In genomic region chr3:40237892-40238571, GRCh38 we compare ENCODE assay signal across 12 cellular contexts.
DNase-seq lines count a peak whose midpoint lies in the region; ATAC-seq and TF ChIP-seq lines count a peak whose summit lies in the region.
"Had no signal": no experiment of that assay in that cellular context is flagged by ENCODE, and none has a peak within 500 bp of the region (broad histone marks: within the 10 kb centered on the region; RNA-seq: fewer than 3 reads in every experiment).

No MANE protein-coding gene starts in this region.

- TF ChIP-seq CTCF in astrocyte of the cerebellum (IDR thresholded peaks at IDR 0.05; ENCODE audit: low read depth, low read length, missing control alignments) (peak; percentile 46), heart left ventricle (IDR thresholded peaks at IDR 0.05) (peak in 10 of 12 donors; percentile 25 to 52 (median 38)), osteoblast (IDR thresholded peaks at IDR 0.05; ENCODE audit: extremely low read depth, low read depth, low read length) (peak; percentile 26), lower leg skin (IDR thresholded peaks at IDR 0.05) (no peak)

- H3K4me3 Mint-ChIP-seq in effector memory CD8-positive, alpha-beta T cell: no peak overlapping the region

- no peaks in the 10 kb centered on the region for H3K36me3 ChIP-seq in heart left ventricle
- H3K36me3 ChIP-seq in osteoblast (ENCODE audit: insufficient read depth, low read length): no peaks in the 10 kb centered on the region

- in situ Hi-C loops in G401 (cut with HindIII; ENCODE audit: low sequenced_read_pairs) (no loop called here), astrocyte of the cerebellum (cut with HindIII; ENCODE audit: low sequenced_read_pairs) (no loop called here)

- no peaks in the 10 kb centered on the region for H4K20me1 ChIP-seq in osteoblast (ENCODE audit: insufficient read depth, low read length)

- TF ChIP-seq POLR2A in heart left ventricle (IDR thresholded peaks at IDR 0.05) (no peak), lower leg skin (IDR thresholded peaks at IDR 0.05) (no peak)

- H3K27me3 ChIP-seq in heart left ventricle: no peaks in the 10 kb centered on the region
- H3K27me3 ChIP-seq in osteoblast (ENCODE audit: insufficient read depth, low read length): no peaks in the 10 kb centered on the region

- WGBS in heart left ventricle, 4 donors: 46 to 51% (median 50%) methylated on average over 8 of the region's 8 CpGs
- WGBS in lower leg skin, 2 donors: 69 to 80% methylated on average over 8 of the region's 8 CpGs

- H3K4me3 ChIP-seq in astrocyte of the cerebellum (ENCODE audit: low read depth, low read length) (no peak overlapping the region), heart left ventricle (no peak overlapping the region), osteoblast (ENCODE audit: insufficient read depth, low read length) (no peak overlapping the region), lower leg skin (ENCODE audit: low read depth, poor library complexity, severe bottlenecking) (no peak overlapping the region)
- H3K4me3 ChIP-seq: skin epidermis had no signal

- H3K36me3 Mint-ChIP-seq in effector memory CD8-positive, alpha-beta T cell (ENCODE audit: insufficient read depth): no peaks in the 10 kb centered on the region

- H3K27ac Mint-ChIP-seq in effector memory CD8-positive, alpha-beta T cell: no peak overlapping the region

- no peak overlapping the region for H2AFZ ChIP-seq in osteoblast (ENCODE audit: low read length)

- intact Hi-C loops in heart left ventricle (cut with DNase I) (loop anchor here in 3 of 10 donors (1.0 to 5.0 kb wide), 2 partner anchors 69 to 71 kb away; partner anchors contain the start of gene EIF1B (in 3 of the 3)), lower leg skin (cut with DNase I; ENCODE audit: low total_unique reads) (no loop called here)

- no peak overlapping the region for H3K4me2 ChIP-seq in osteoblast (ENCODE audit: insufficient read depth, low read length)

- ATAC-seq in heart left ventricle: peak; percentile 92 to 96 (median 94)
- ATAC-seq in effector memory CD8-positive, alpha-beta T cell (replicated peaks): no peak

- H3K9me3 Mint-ChIP-seq in effector memory CD8-positive, alpha-beta T cell: no peaks in the 10 kb centered on the region

- peak; percentile 34 for DNase-seq in G401 (ENCODE audit: low spot score)
- no peak for DNase-seq in astrocyte of the cerebellum (ENCODE audit: low read depth)
- DNase-seq in heart left ventricle: peak in 4 of 5 donors; percentile 19 to 51 (median 34)
- no peak for DNase-seq in osteoblast (ENCODE audit: insufficient read length, low spot score, missing footprints)
- DNase-seq in effector memory CD8-positive, alpha-beta T cell: no peak
- no peak for DNase-seq in nucleus accumbens (lab: John Stamatoyannopoulos, UW)
- DNase-seq in NCI-H1417 treated with DMSO at 0.1 percent for 48 hours (lab: John Stamatoyannopoulos, UW): no peak
- DNase-seq in lower leg skin (ENCODE audit: low spot score in 2 of 2): no peak
- DNase-seq: cerebellar nuclear complex, DMS53, NCI-H2171 had no signal

- peaks cover 0 to 12% (median 0%) of the 10 kb centered on the region in 12 donors for H3K4me1 ChIP-seq in heart left ventricle
- no peaks in the 10 kb centered on the region for H3K4me1 ChIP-seq in osteoblast (ENCODE audit: insufficient read depth, low read length)

- H3K4me1 Mint-ChIP-seq in effector memory CD8-positive, alpha-beta T cell (ENCODE audit: low read depth in 2 of 2): no peaks in the 10 kb centered on the region

- H3K27ac ChIP-seq in heart left ventricle (peak overlapping the region in 10 of 12 donors; percentile 20 to 80 (median 55)), osteoblast (ENCODE audit: low read depth, low read length) (no peak overlapping the region)
- H3K27ac ChIP-seq: skin epidermis had no signal

- no peaks in the 10 kb centered on the region for H3K79me2 ChIP-seq in osteoblast (ENCODE audit: insufficient read depth, low read length)

- no peaks in the 10 kb centered on the region for H3K9me3 ChIP-seq in heart left ventricle
- no peaks in the 10 kb centered on the region for H3K9me3 ChIP-seq in osteoblast (ENCODE audit: low read depth, low read length)

- H3K27me3 Mint-ChIP-seq in effector memory CD8-positive, alpha-beta T cell: no peaks in the 10 kb centered on the region

Comparison
In these comparisons a context has a peak if more than half of its experiments do, and no peak if none do; other contexts are left out.
1. DNase-seq: peak in G401 (single experiment) and heart left ventricle (4 of 5); none in astrocyte of the cerebellum (single experiment), osteoblast (single experiment), effector memory CD8-positive, alpha-beta T cell (0 of 3), nucleus accumbens (0 of 56), NCI-H1417 treated with DMSO at 0.1 percent for 48 hours (single experiment) and lower leg skin (0 of 2).
2. CTCF ChIP-seq: peak in astrocyte of the cerebellum (single experiment), heart left ventricle (10 of 12) and osteoblast (single experiment); none in lower leg skin (0 of 3).